ENCODE assay signal across 24 cellular contexts in genomic region chr22:20002098-20002497, GRCh38. TPM values are rescaled to one million over a fixed set of nuclear protein-coding genes. Genes with fewer than 3 reads are reported as not detected.
DNase-seq lines count a peak whose midpoint lies in the region; ATAC-seq and TF ChIP-seq lines count a peak whose summit lies in the region.
"Had no signal": no experiment of that assay in that cellular context is flagged by ENCODE, and none has a peak within 500 bp of the region (broad histone marks: within the 10 kb centered on the region; RNA-seq: fewer than 3 reads in every experiment).

No MANE protein-coding gene starts in this region.

- H3K27ac ChIP-seq in right cardiac atrium (ENCODE audit: low read length) (peak overlapping the region; percentile 31), WERI-Rb-1 (no peak overlapping the region)
- H3K27ac ChIP-seq: ascending aorta had no signal

- H3K27ac Mint-ChIP-seq in chondrocyte (ENCODE audit: unreplicated experiment): no peak overlapping the region
- H3K27ac Mint-ChIP-seq: activated CD4-positive, alpha-beta T cell treated with anti-CD3 and anti-CD28 coated beads, Interleukin-2, amount 10 ng/mL, durations not matched to agents 24 days and 14 days; activated CD8-positive, alpha-beta memory T cell treated with anti-CD3 and anti-CD28 coated beads, Interleukin-2, amount 10 ng/mL, durations not matched to agents 7 days and 5 days; activated naive CD4-positive, alpha-beta T cell treated with anti-CD3 and anti-CD28 coated beads, Interleukin-2, amount 50 U/mL, for 72 hours; naive thymus-derived CD4-positive, alpha-beta T cell; stimulated activated effector memory CD8-positive, alpha-beta T cell treated with anti-CD3 and anti-CD28 coated beads, Interleukin-12 subunit alpha, Interleukin-12 subunit beta, amount 100 ng/mL, for 72 hours; T-helper 1 cell treated with Interleukin-12 subunit alpha and Interleukin-12 subunit beta and Interleukin-4 antibody, amounts not matched to agents 30 μg/mL and 1 μg/mL, for 36 hours had no signal

- ATAC-seq in right cardiac atrium (peak; percentile 29 to 42), GM21786 (IDR thresholded peaks at IDR 0.05; ENCODE audit: unreplicated experiment) (no peak), GM21737 (IDR thresholded peaks at IDR 0.05; ENCODE audit: unreplicated experiment) (no peak)
- ATAC-seq: activated CD8-positive, alpha-beta memory T cell treated with anti-CD3 and anti-CD28 coated beads, Interleukin-2, amount 10 ng/mL, durations not matched to agents 7 days and 5 days; activated naive CD4-positive, alpha-beta T cell treated with anti-CD3 and anti-CD28 coated beads, Interleukin-2, amount 50 U/mL, for 72 hours; naive thymus-derived CD4-positive, alpha-beta T cell; stimulated activated effector memory CD8-positive, alpha-beta T cell treated with anti-CD3 and anti-CD28 coated beads, Interleukin-12 subunit alpha, Interleukin-12 subunit beta, amount 100 ng/mL, for 72 hours had no signal

- peaks cover 8% of the 10 kb centered on the region for H3K36me3 Mint-ChIP-seq in chondrocyte (ENCODE audit: low read depth)
- H3K36me3 Mint-ChIP-seq: stimulated activated effector memory CD8-positive, alpha-beta T cell treated with anti-CD3 and anti-CD28 coated beads, Interleukin-12 subunit alpha, Interleukin-12 subunit beta, amount 100 ng/mL, for 72 hours had no signal

- no peak overlapping the region for H3K4me3 Mint-ChIP-seq in chondrocyte (ENCODE audit: unreplicated experiment)
- H3K4me3 Mint-ChIP-seq: activated CD4-positive, alpha-beta T cell treated with anti-CD3 and anti-CD28 coated beads, Interleukin-2, amount 10 ng/mL, durations not matched to agents 24 days and 14 days; activated CD8-positive, alpha-beta memory T cell treated with anti-CD3 and anti-CD28 coated beads, Interleukin-2, amount 10 ng/mL, durations not matched to agents 7 days and 5 days; naive thymus-derived CD4-positive, alpha-beta T cell; stimulated activated effector memory CD8-positive, alpha-beta T cell treated with anti-CD3 and anti-CD28 coated beads, Interleukin-12 subunit alpha, Interleukin-12 subunit beta, amount 100 ng/mL, for 72 hours; T-helper 1 cell treated with Interleukin-12 subunit alpha and Interleukin-12 subunit beta and Interleukin-4 antibody, amounts not matched to agents 30 μg/mL and 1 μg/mL, for 36 hours had no signal

- peaks cover 6% of the 10 kb centered on the region for H3K4me1 Mint-ChIP-seq in chondrocyte (ENCODE audit: low read depth)
- H3K4me1 Mint-ChIP-seq: activated CD4-positive, alpha-beta T cell treated with anti-CD3 and anti-CD28 coated beads, Interleukin-2, amount 10 ng/mL, durations not matched to agents 24 days and 14 days; activated CD8-positive, alpha-beta memory T cell treated with anti-CD3 and anti-CD28 coated beads, Interleukin-2, amount 10 ng/mL, durations not matched to agents 7 days and 5 days; stimulated activated effector memory CD8-positive, alpha-beta T cell treated with anti-CD3 and anti-CD28 coated beads, Interleukin-12 subunit alpha, Interleukin-12 subunit beta, amount 100 ng/mL, for 72 hours had no signal

- H3K9me3 Mint-ChIP-seq in chondrocyte (ENCODE audit: low read depth): peaks cover 20% of the 10 kb centered on the region

- H3K9me3 ChIP-seq in BE2C (no peaks in the 10 kb centered on the region; the same call in 1 of the 2 replicates), right cardiac atrium (ENCODE audit: control insufficient read depth, low read length) (no peaks in the 10 kb centered on the region), WERI-Rb-1 (ENCODE audit: severe bottlenecking) (peaks cover 7% of the 10 kb centered on the region)
- H3K9me3 ChIP-seq: ascending aorta had no signal

- H3K4me1 ChIP-seq in BE2C (peaks cover 46% of the 10 kb centered on the region), right cardiac atrium (ENCODE audit: control insufficient read depth, insufficient read depth, low read length) (peaks cover 11% of the 10 kb centered on the region)

- H3K36me3 ChIP-seq in BE2C: peaks cover 21% of the 10 kb centered on the region
- H3K36me3 ChIP-seq in WERI-Rb-1: no peaks in the 10 kb centered on the region
- H3K36me3 ChIP-seq: ascending aorta had no signal

- H3K27me3 ChIP-seq in BE2C (no peaks in the 10 kb centered on the region), right cardiac atrium (ENCODE audit: control insufficient read depth, insufficient read depth) (no peaks in the 10 kb centered on the region), WERI-Rb-1 (ENCODE audit: insufficient read depth, low read depth, severe bottlenecking) (no peaks in the 10 kb centered on the region)
- H3K27me3 ChIP-seq: ascending aorta had no signal

- DNase-seq in BE2C (peak; percentile 5), chondrocyte (ENCODE audit: low spot score) (peak; percentile 26), right cardiac atrium (peak; percentile 12 to 58 (median 56)), posterior vena cava (ENCODE audit: low spot score) (peak; percentile 56), WERI-Rb-1 (no peak), superior temporal gyrus (ENCODE audit: extremely low spot score) (no peak)
- DNase-seq: activated CD4-positive, alpha-beta T cell treated with anti-CD3 and anti-CD28 coated beads, Interleukin-2, amount 10 ng/mL, durations not matched to agents 24 days and 14 days; activated CD8-positive, alpha-beta memory T cell treated with anti-CD3 and anti-CD28 coated beads, Interleukin-2, amount 10 ng/mL, durations not matched to agents 7 days and 5 days; cerebellar nuclear complex; COR-L47; DND-41; erythroblast; GOT3; kidney glomerular epithelial cell; mesendoderm; naive thymus-derived CD4-positive, alpha-beta T cell; NCI-H510A treated with DMSO at 0.1 percent for 48 hours; stimulated activated CD4-positive, alpha-beta T cell treated with anti-CD3 and anti-CD28 coated beads, Interleukin-2, amount 100 ng/mL, for 24 hours had no signal

- WGBS in right cardiac atrium: 39% methylated on average over 11 of the region's 11 CpGs

- intact Hi-C loops in right cardiac atrium (cut with DNase I) (no loop called here), posterior vena cava (cut with DNase I) (no loop called here)

- no peak for TF ChIP-seq CTCF in BE2C (IDR thresholded peaks at IDR 0.05; ENCODE audit: low read depth, low read length)
- TF ChIP-seq CTCF in chondrocyte (IDR thresholded peaks at IDR 0.05): no peak
- no peak for TF ChIP-seq CTCF in WERI-Rb-1 (IDR thresholded peaks at IDR 0.05; ENCODE audit: low read depth, low read length)

- H3K4me3 ChIP-seq in BE2C (ENCODE audit: low read depth, low read length) (no peak overlapping the region), right cardiac atrium (ENCODE audit: low read length) (no peak overlapping the region), WERI-Rb-1 (ENCODE audit: low read depth, low read length) (no peak overlapping the region)
- H3K4me3 ChIP-seq: ascending aorta had no signal

- H3K27me3 Mint-ChIP-seq in chondrocyte (ENCODE audit: low read depth): no peaks in the 10 kb centered on the region

RNA-seq across cellular contexts. Expression of gene ARVCF, which starts 14.5 kb away (rescaled TPM):
- 335 TPM for polyA plus RNA-seq in BE2C (2012; ENCODE audit: insufficient read depth, insufficient read length, low read depth)
- 15.2 to 24.2 TPM (median 21.5 TPM) in 3 replicates for total RNA-seq in chondrocyte
- total RNA-seq in right cardiac atrium: 10 to 100 TPM; 11.1 to 27.4 (median 18.4) TPM
- polyA plus RNA-seq in right cardiac atrium: 21.7 TPM
- 10 to 100 TPM; 20.1 to 21.3 TPM for total RNA-seq in posterior vena cava

RNA-seq across cellular contexts. Expression of gene TANGO2, which starts 18.8 kb away (rescaled TPM):
- polyA plus RNA-seq in BE2C (2012; ENCODE audit: insufficient read depth, insufficient read length, low read depth): 8.0 TPM
- 21.7 to 30.4 TPM (median 30.1 TPM) in 3 replicates for total RNA-seq in chondrocyte
- 10 to 100 TPM; 61.1 to 70.4 (median 67.3) TPM for total RNA-seq in right cardiac atrium
- polyA plus RNA-seq in right cardiac atrium: 64.9 TPM
- 10 to 100 TPM; 28.4 to 31.1 TPM for total RNA-seq in posterior vena cava

Comparison
In these comparisons a context has a peak if more than half of its experiments do, and no peak if none do; other contexts are left out.
1. DNase-seq: peak in BE2C (single experiment), chondrocyte (single experiment), right cardiac atrium (3 of 3) and posterior vena cava (single experiment); none in WERI-Rb-1 (single experiment) and superior temporal gyrus (single experiment).
2. ATAC-seq: peak in right cardiac atrium (2 of 2); none in GM21786 (single experiment) and GM21737 (single experiment).